ENCODE assay signal across 1 cellular context in the genomic region with DNA sequence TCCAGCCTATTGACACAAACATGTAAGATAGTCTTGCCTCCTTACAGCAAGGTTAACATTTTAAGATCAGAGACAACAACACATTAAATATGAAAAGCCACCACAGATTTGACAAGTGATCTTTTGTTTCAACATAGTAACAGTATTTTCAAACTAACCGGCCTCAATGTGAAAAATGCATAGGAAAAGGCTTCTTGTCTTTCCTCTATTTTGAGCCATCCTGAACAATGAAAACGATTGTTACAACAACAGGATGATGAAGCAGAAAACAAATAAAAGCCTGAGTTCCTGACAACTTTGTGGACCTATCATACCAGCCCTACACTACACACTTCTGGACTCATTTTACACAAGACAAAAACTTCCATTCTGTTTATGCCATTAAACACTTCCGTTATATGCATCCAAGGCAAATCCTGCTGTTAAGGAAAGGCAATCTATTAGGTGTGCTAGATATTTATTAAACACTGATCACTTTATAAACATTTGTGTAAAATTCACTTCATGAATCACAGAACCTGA.
TF ChIP-seq lines count a peak whose summit lies in the region.

No MANE protein-coding gene starts in this region.

TF ChIP-seq in HepG2, 621 proteins besides CTCF, POLR2A, EP300 and RAD21 (continued from another document and continues in another):
- TF ChIP-seq, protein P1, sequence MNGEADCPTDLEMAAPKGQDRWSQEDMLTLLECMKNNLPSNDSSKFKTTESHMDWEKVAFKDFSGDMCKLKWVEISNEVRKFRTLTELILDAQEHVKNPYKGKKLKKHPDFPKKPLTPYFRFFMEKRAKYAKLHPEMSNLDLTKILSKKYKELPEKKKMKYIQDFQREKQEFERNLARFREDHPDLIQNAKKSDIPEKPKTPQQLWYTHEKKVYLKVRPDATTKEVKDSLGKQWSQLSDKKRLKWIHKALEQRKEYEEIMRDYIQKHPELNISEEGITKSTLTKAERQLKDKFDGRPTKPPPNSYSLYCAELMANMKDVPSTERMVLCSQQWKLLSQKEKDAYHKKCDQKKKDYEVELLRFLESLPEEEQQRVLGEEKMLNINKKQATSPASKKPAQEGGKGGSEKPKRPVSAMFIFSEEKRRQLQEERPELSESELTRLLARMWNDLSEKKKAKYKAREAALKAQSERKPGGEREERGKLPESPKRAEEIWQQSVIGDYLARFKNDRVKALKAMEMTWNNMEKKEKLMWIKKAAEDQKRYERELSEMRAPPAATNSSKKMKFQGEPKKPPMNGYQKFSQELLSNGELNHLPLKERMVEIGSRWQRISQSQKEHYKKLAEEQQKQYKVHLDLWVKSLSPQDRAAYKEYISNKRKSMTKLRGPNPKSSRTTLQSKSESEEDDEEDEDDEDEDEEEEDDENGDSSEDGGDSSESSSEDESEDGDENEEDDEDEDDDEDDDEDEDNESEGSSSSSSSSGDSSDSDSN (CRISPR knock-in tag; IDR thresholded peaks at IDR 0.05), result no peak
- TF ChIP-seq ZFP90 (CRISPR knock-in tag; IDR thresholded peaks at IDR 0.05; ENCODE audit: borderline replicate concordance) (no peak), SATB2 (CRISPR knock-in tag; IDR thresholded peaks at IDR 0.05) (0 out of 2 replicates have a peak, but pooled peaks have one; percentile 3), JARID2 (CRISPR knock-in tag; IDR thresholded peaks at IDR 0.05; ENCODE audit: insufficient replicate concordance) (peak; percentile 67), SP4 (CRISPR knock-in tag; IDR thresholded peaks at IDR 0.05) (no peak), PHF8 (CRISPR knock-in tag; IDR thresholded peaks at IDR 0.05) (no peak), TBL1XR1 (IDR thresholded peaks at IDR 0.05; ENCODE audit: borderline replicate concordance, low read length, partially characterized antibody) (no peak), MYNN (CRISPR knock-in tag; IDR thresholded peaks at IDR 0.05; ENCODE audit: low read depth) (no peak), SMYD3 (CRISPR knock-in tag; IDR thresholded peaks at IDR 0.05) (peak; percentile 76; the same call in 1 of the 2 replicates), ZNF484 (CRISPR knock-in tag; IDR thresholded peaks at IDR 0.05; ENCODE audit: borderline replicate concordance, low read depth) (no peak), MIXL1 (CRISPR knock-in tag; IDR thresholded peaks at IDR 0.05) (peak; percentile 82; the same call in 1 of the 2 replicates), ZNF343 (CRISPR knock-in tag; IDR thresholded peaks at IDR 0.05) (no peak), ZBTB7A (CRISPR knock-in tag; IDR thresholded peaks at IDR 0.05) (no peak), XRCC5 (optimal IDR thresholded peaks at IDR 0.05; ENCODE audit: low read length) (no peak), RCOR2 (CRISPR knock-in tag; IDR thresholded peaks at IDR 0.05) (peak; percentile 62; the same call in 1 of the 2 replicates), ZBTB21 (CRISPR knock-in tag; IDR thresholded peaks at IDR 0.05) (no peak), NCOA5 (CRISPR knock-in tag; IDR thresholded peaks at IDR 0.05) (no peak), MXI1 (IDR thresholded peaks at IDR 0.05; ENCODE audit: borderline replicate concordance, low read depth, low read length) (no peak), ZNF749 (CRISPR knock-in tag; IDR thresholded peaks at IDR 0.05; ENCODE audit: borderline replicate concordance) (no peak), MYC (CRISPR knock-in tag; IDR thresholded peaks at IDR 0.05; ENCODE audit: borderline replicate concordance) (no peak), CENPT (CRISPR knock-in tag; IDR thresholded peaks at IDR 0.05; ENCODE audit: low read depth) (no peak), ZNF256 (CRISPR knock-in tag; conservative IDR thresholded peaks at IDR 0.05) (no peak), ZNF10 (CRISPR knock-in tag; IDR thresholded peaks at IDR 0.05; ENCODE audit: borderline replicate concordance, low read depth) (no peak), SP1 (IDR thresholded peaks at IDR 0.05) (no peak), SP1 (CRISPR knock-in tag; IDR thresholded peaks at IDR 0.05) (no peak), THAP11 (CRISPR knock-in tag; IDR thresholded peaks at IDR 0.05) (peak; percentile 63; the same call in 1 of the 2 replicates), SMAD9 (CRISPR knock-in tag; IDR thresholded peaks at IDR 0.05) (no peak)
- TF ChIP-seq, protein P2, sequence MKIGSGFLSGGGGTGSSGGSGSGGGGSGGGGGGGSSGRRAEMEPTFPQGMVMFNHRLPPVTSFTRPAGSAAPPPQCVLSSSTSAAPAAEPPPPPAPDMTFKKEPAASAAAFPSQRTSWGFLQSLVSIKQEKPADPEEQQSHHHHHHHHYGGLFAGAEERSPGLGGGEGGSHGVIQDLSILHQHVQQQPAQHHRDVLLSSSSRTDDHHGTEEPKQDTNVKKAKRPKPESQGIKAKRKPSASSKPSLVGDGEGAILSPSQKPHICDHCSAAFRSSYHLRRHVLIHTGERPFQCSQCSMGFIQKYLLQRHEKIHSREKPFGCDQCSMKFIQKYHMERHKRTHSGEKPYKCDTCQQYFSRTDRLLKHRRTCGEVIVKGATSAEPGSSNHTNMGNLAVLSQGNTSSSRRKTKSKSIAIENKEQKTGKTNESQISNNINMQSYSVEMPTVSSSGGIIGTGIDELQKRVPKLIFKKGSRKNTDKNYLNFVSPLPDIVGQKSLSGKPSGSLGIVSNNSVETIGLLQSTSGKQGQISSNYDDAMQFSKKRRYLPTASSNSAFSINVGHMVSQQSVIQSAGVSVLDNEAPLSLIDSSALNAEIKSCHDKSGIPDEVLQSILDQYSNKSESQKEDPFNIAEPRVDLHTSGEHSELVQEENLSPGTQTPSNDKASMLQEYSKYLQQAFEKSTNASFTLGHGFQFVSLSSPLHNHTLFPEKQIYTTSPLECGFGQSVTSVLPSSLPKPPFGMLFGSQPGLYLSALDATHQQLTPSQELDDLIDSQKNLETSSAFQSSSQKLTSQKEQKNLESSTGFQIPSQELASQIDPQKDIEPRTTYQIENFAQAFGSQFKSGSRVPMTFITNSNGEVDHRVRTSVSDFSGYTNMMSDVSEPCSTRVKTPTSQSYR (CRISPR knock-in tag; IDR thresholded peaks at IDR 0.05; ENCODE audit: borderline replicate concordance), result peak; percentile 30; the same call in 1 of the 2 replicates
- TF ChIP-seq, protein P3, sequence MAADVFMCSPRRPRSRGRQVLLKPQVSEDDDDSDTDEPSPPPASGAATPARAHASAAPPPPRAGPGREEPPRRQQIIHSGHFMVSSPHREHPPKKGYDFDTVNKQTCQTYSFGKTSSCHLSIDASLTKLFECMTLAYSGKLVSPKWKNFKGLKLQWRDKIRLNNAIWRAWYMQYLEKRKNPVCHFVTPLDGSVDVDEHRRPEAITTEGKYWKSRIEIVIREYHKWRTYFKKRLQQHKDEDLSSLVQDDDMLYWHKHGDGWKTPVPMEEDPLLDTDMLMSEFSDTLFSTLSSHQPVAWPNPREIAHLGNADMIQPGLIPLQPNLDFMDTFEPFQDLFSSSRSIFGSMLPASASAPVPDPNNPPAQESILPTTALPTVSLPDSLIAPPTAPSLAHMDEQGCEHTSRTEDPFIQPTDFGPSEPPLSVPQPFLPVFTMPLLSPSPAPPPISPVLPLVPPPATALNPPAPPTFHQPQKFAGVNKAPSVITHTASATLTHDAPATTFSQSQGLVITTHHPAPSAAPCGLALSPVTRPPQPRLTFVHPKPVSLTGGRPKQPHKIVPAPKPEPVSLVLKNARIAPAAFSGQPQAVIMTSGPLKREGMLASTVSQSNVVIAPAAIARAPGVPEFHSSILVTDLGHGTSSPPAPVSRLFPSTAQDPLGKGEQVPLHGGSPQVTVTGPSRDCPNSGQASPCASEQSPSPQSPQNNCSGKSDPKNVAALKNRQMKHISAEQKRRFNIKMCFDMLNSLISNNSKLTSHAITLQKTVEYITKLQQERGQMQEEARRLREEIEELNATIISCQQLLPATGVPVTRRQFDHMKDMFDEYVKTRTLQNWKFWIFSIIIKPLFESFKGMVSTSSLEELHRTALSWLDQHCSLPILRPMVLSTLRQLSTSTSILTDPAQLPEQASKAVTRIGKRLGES (CRISPR knock-in tag; IDR thresholded peaks at IDR 0.05; ENCODE audit: borderline replicate concordance), result no peak
- TF ChIP-seq, protein P4, sequence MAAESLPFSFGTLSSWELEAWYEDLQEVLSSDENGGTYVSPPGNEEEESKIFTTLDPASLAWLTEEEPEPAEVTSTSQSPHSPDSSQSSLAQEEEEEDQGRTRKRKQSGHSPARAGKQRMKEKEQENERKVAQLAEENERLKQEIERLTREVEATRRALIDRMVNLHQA (CRISPR knock-in tag; IDR thresholded peaks at IDR 0.05), result no peak
- TF ChIP-seq, protein P5, sequence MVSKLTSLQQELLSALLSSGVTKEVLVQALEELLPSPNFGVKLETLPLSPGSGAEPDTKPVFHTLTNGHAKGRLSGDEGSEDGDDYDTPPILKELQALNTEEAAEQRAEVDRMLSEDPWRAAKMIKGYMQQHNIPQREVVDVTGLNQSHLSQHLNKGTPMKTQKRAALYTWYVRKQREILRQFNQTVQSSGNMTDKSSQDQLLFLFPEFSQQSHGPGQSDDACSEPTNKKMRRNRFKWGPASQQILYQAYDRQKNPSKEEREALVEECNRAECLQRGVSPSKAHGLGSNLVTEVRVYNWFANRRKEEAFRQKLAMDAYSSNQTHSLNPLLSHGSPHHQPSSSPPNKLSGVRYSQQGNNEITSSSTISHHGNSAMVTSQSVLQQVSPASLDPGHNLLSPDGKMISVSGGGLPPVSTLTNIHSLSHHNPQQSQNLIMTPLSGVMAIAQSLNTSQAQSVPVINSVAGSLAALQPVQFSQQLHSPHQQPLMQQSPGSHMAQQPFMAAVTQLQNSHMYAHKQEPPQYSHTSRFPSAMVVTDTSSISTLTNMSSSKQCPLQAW (CRISPR knock-in tag; IDR thresholded peaks at IDR 0.05), result no peak
- TF ChIP-seq, protein P6, sequence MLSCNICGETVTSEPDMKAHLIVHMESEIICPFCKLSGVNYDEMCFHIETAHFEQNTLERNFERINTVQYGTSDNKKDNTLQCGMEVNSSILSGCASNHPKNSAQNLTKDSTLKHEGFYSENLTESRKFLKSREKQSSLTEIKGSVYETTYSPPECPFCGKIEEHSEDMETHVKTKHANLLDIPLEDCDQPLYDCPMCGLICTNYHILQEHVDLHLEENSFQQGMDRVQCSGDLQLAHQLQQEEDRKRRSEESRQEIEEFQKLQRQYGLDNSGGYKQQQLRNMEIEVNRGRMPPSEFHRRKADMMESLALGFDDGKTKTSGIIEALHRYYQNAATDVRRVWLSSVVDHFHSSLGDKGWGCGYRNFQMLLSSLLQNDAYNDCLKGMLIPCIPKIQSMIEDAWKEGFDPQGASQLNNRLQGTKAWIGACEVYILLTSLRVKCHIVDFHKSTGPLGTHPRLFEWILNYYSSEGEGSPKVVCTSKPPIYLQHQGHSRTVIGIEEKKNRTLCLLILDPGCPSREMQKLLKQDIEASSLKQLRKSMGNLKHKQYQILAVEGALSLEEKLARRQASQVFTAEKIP (CRISPR knock-in tag; IDR thresholded peaks at IDR 0.05; ENCODE audit: borderline replicate concordance), result no peak
- TF ChIP-seq, protein P7, sequence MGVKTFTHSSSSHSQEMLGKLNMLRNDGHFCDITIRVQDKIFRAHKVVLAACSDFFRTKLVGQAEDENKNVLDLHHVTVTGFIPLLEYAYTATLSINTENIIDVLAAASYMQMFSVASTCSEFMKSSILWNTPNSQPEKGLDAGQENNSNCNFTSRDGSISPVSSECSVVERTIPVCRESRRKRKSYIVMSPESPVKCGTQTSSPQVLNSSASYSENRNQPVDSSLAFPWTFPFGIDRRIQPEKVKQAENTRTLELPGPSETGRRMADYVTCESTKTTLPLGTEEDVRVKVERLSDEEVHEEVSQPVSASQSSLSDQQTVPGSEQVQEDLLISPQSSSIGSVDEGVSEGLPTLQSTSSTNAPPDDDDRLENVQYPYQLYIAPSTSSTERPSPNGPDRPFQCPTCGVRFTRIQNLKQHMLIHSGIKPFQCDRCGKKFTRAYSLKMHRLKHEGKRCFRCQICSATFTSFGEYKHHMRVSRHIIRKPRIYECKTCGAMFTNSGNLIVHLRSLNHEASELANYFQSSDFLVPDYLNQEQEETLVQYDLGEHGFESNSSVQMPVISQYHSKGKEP (CRISPR knock-in tag; IDR thresholded peaks at IDR 0.05), result no peak
- TF ChIP-seq, protein P8, sequence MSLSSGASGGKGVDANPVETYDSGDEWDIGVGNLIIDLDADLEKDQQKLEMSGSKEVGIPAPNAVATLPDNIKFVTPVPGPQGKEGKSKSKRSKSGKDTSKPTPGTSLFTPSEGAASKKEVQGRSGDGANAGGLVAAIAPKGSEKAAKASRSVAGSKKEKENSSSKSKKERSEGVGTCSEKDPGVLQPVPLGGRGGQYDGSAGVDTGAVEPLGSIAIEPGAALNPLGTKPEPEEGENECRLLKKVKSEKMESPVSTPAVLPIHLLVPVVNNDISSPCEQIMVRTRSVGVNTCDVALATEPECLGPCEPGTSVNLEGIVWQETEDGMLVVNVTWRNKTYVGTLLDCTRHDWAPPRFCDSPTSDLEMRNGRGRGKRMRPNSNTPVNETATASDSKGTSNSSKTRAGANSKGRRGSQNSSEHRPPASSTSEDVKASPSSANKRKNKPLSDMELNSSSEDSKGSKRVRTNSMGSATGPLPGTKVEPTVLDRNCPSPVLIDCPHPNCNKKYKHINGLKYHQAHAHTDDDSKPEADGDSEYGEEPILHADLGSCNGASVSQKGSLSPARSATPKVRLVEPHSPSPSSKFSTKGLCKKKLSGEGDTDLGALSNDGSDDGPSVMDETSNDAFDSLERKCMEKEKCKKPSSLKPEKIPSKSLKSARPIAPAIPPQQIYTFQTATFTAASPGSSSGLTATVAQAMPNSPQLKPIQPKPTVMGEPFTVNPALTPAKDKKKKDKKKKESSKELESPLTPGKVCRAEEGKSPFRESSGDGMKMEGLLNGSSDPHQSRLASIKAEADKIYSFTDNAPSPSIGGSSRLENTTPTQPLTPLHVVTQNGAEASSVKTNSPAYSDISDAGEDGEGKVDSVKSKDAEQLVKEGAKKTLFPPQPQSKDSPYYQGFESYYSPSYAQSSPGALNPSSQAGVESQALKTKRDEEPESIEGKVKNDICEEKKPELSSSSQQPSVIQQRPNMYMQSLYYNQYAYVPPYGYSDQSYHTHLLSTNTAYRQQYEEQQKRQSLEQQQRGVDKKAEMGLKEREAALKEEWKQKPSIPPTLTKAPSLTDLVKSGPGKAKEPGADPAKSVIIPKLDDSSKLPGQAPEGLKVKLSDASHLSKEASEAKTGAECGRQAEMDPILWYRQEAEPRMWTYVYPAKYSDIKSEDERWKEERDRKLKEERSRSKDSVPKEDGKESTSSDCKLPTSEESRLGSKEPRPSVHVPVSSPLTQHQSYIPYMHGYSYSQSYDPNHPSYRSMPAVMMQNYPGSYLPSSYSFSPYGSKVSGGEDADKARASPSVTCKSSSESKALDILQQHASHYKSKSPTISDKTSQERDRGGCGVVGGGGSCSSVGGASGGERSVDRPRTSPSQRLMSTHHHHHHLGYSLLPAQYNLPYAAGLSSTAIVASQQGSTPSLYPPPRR (CRISPR knock-in tag; IDR thresholded peaks at IDR 0.05; ENCODE audit: borderline replicate concordance), result no peak
- TF ChIP-seq, protein P9, sequence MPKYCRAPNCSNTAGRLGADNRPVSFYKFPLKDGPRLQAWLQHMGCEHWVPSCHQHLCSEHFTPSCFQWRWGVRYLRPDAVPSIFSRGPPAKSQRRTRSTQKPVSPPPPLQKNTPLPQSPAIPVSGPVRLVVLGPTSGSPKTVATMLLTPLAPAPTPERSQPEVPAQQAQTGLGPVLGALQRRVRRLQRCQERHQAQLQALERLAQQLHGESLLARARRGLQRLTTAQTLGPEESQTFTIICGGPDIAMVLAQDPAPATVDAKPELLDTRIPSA (CRISPR knock-in tag; IDR thresholded peaks at IDR 0.05; ENCODE audit: borderline replicate concordance), result no peak
